Comparison of ENCODE assay signal across 10 cellular contexts in genomic region chrX:69493193-69493592, GRCh38. TPM values are rescaled to one million over a fixed set of nuclear protein-coding genes. Genes with fewer than 3 reads are reported as not detected.
DNase-seq lines count a peak whose midpoint lies in the region; ATAC-seq, FAIRE-seq and TF ChIP-seq lines count a peak whose summit lies in the region.
"Had no signal": no experiment of that assay in that cellular context is flagged by ENCODE, and none has a peak within 500 bp of the region (broad histone marks: within the 10 kb centered on the region; RNA-seq: fewer than 3 reads in every experiment).

No MANE protein-coding gene starts in this region.

- H3K27me3 Mint-ChIP-seq in Calu3 (ENCODE audit: unreplicated experiment): peaks cover 13% of the 10 kb centered on the region

- TF ChIP-seq POLR2A in H54 (IDR thresholded peaks at IDR 0.05; ENCODE audit: low read depth, low read length) (no peak), GM18505 (IDR thresholded peaks at IDR 0.05; ENCODE audit: borderline replicate concordance, extremely low read depth, insufficient read depth, insufficient read length) (no peak)

- H3K4me3 ChIP-seq in fibroblast of mammary gland (ENCODE audit: control insufficient read depth, low read depth, low read length): no peak overlapping the region

- H3K4me1 Mint-ChIP-seq in Calu3 (ENCODE audit: low read depth, unreplicated experiment): peaks cover 11% of the 10 kb centered on the region

- ATAC-seq in HG03469 (IDR thresholded peaks at IDR 0.05; ENCODE audit: unreplicated experiment): no peak
- ATAC-seq in HG03432 (IDR thresholded peaks at IDR 0.05; ENCODE audit: unreplicated experiment): no peak
- no peak for ATAC-seq in GM18505 (IDR thresholded peaks at IDR 0.05; ENCODE audit: unreplicated experiment)

- intact Hi-C loops in Calu3 (cut with micrococcal nuclease; ENCODE audit: unreplicated experiment): loop anchor here (1.0 to 5.0 kb wide), 3 partner anchors 126 to 604 kb away; no protein-coding TSS in a partner anchor

- peak; percentile 69 for DNase-seq in Calu3
- DNase-seq in H54 (ENCODE audit: insufficient read length, low spot score): peak; percentile 28
- peak; percentile 55 for DNase-seq in SK-MEL-5 (ENCODE audit: low read depth, low spot score)
- DNase-seq in fibroblast of mammary gland (ENCODE audit: low read depth): peak; percentile 3
- DNase-seq in stimulated activated CD4-positive, alpha-beta T cell treated with anti-CD3 and anti-CD28 coated beads, Interleukin-1b, Interleukin-23, amount 100 ng/mL, for 48 hours: peak; percentile 15

- FAIRE-seq in H54 (lab: Jason Lieb, UNC): no peak

- no peaks in the 10 kb centered on the region for H3K36me3 Mint-ChIP-seq in Calu3 (ENCODE audit: insufficient read depth, unreplicated experiment)

- BruUV-seq in Calu3 (replicated peaks; lab: Mats Ljungman, UMichigan): no TSS peak

- CTCF ChIA-PET in Calu3 (lab: Charles Lee): interaction anchor here (1.1 to 2.1 kb wide), 3 partner anchors 125 to 604 kb away, joined by 6 to 9 read pairs (median 8); no protein-coding TSS in a partner anchor

- H3K4me3 Mint-ChIP-seq in Calu3 (ENCODE audit: low read depth, unreplicated experiment): no peak overlapping the region
- H3K4me3 Mint-ChIP-seq: stimulated activated naive CD8-positive, alpha-beta T cell treated with anti-CD3 and anti-CD28 coated beads, Interleukin-15, Interleukin-2, amounts not matched to agents 100 ng/mL and 50 ng/mL, for 24 hours had no signal

- no peak overlapping the region for H3K27ac Mint-ChIP-seq in Calu3 (ENCODE audit: unreplicated experiment)
- H3K27ac Mint-ChIP-seq: stimulated activated naive CD8-positive, alpha-beta T cell treated with anti-CD3 and anti-CD28 coated beads, Interleukin-15, Interleukin-2, amounts not matched to agents 100 ng/mL and 50 ng/mL, for 24 hours had no signal

- no peaks in the 10 kb centered on the region for H3K9me3 Mint-ChIP-seq in Calu3 (ENCODE audit: low read depth, unreplicated experiment)
- H3K9me3 Mint-ChIP-seq: stimulated activated naive CD8-positive, alpha-beta T cell treated with anti-CD3 and anti-CD28 coated beads, Interleukin-15, Interleukin-2, amounts not matched to agents 100 ng/mL and 50 ng/mL, for 24 hours had no signal

- in situ Hi-C loops in SK-MEL-5 (cut with HindIII; ENCODE audit: low pct_unique_long_range_greater_than_20kb, low sequenced_read_pairs): no loop called here

- TF ChIP-seq CTCF in Calu3 (IDR thresholded peaks at IDR 0.05; ENCODE audit: unreplicated experiment) (peak; percentile 48), fibroblast of mammary gland (conservative IDR thresholded peaks at IDR 0.05; ENCODE audit: control insufficient read depth, insufficient read depth, low read depth, low read length) (peak; percentile 36)

RNA-seq across cellular contexts. Expression of gene NALF2, which starts 10.9 kb away (rescaled TPM):
- 6.3 and 6.9 TPM in 2 replicates for total RNA-seq in Calu3 (2022)
- total RNA-seq in SK-MEL-5 (2014; rRNA removed; shearing (Covaris generic)): 5.0 and 5.1 TPM in 2 replicates
- polyA plus RNA-seq in SK-MEL-5 (2015; cell fraction: cytosol; rRNA removed): 8.6 and 10.9 TPM in 2 replicates
- polyA plus RNA-seq in SK-MEL-5 (2015; cell fraction: nucleus; rRNA removed): 2.5 and 4.6 TPM in 2 replicates
- total RNA-seq: LHCN-M2 had no signal

Comparison
In these comparisons a context has a peak if more than half of its experiments do, and no peak if none do; other contexts are left out.
1. DNase-seq: peak in every context shown above with its lines; median percentile 69 in Calu3; 55 in SK-MEL-5; 28 in H54; 15 in stimulated activated CD4-positive, alpha-beta T cell treated with anti-CD3 and anti-CD28 coated beads, Interleukin-1b, Interleukin-23, amount 100 ng/mL, for 48 hours; 3 in fibroblast of mammary gland.